9 cellular contexts compared by ENCODE assay signal in the genomic region with DNA sequence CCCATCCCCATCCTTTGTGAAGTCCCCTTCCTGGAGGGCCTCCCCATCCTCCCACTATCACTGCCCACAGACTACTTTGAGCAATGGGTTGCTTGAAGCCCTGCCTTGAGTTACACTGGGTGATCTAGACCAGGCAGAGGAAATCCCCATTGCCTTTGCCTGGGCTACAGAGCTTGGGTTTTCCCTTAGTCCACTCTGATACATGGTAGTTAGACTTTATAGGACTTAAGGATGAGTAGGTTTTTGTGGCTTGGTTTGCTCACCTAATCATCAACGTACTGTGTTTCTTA. TPM values are rescaled to one million over a fixed set of nuclear protein-coding genes. Genes with fewer than 3 reads are reported as not detected.
DNase-seq lines count a peak whose midpoint lies in the region; ATAC-seq and TF ChIP-seq lines count a peak whose summit lies in the region.
"Had no signal": no experiment of that assay in that cellular context is flagged by ENCODE, and none has a peak within 500 bp of the region (broad histone marks: within the 10 kb centered on the region; RNA-seq: fewer than 3 reads in every experiment).

No MANE protein-coding gene starts in this region.

- H3K27me3 ChIP-seq in smooth muscle cell (ENCODE audit: low read depth) = no peaks in the 10 kb centered on the region

- H3K36me3 ChIP-seq in smooth muscle cell (ENCODE audit: low read depth) = no peaks in the 10 kb centered on the region

- WGBS in smooth muscle cell (ENCODE audit: low lambda C conversion rate) = 62% methylated on average over 1 of the region's 1 CpG

- H3K4me1 ChIP-seq in smooth muscle cell (ENCODE audit: low read depth) = peaks cover 7% of the 10 kb centered on the region

- H3K9ac ChIP-seq in smooth muscle cell (ENCODE audit: low read depth) = no peak overlapping the region

- H3F3A ChIP-seq in smooth muscle cell (ENCODE audit: low read depth) = no peaks in the 10 kb centered on the region

- TF ChIP-seq CTCF in smooth muscle cell (IDR thresholded peaks at IDR 0.05; ENCODE audit: borderline replicate concordance, insufficient read depth, poor library complexity, severe bottlenecking) = no peak

- H2AFZ ChIP-seq in smooth muscle cell (ENCODE audit: low read depth) = no peak overlapping the region

- H3K79me2 ChIP-seq in smooth muscle cell (ENCODE audit: low read depth) = no peaks in the 10 kb centered on the region

- H3K9me3 ChIP-seq in smooth muscle cell (replicated peaks; ENCODE audit: low read depth) = no peaks in the 10 kb centered on the region

- no peak overlapping the region for H3K27ac ChIP-seq in smooth muscle cell (ENCODE audit: low read depth)

- peak in 2 of 3 experiments; percentile 32 to 57 for DNase-seq in activated CD8-positive, alpha-beta memory T cell treated with anti-CD3 and anti-CD28 coated beads for 48 hours (ENCODE audit: low read depth in 2 of 3, low spot score in 2 of 3)
- DNase-seq in stimulated activated CD4-positive, alpha-beta T cell treated with anti-CD3 and anti-CD28 coated beads, Interleukin-4, amount 100 ng/mL, for 24 hours = peak; percentile 59
- DNase-seq in NCI-H146 (lab: John Stamatoyannopoulos, UW) (no peak), NCI-H187 (lab: John Stamatoyannopoulos, UW) (no peak), smooth muscle cell (lab: John Stamatoyannopoulos, UW; ENCODE audit: unreplicated experiment) (no peak)
- DNase-seq: IMR-90 had no signal

- no peaks in the 10 kb centered on the region for H4K20me1 ChIP-seq in smooth muscle cell (ENCODE audit: low read depth)

- ATAC-seq in GM19025 (IDR thresholded peaks at IDR 0.05; ENCODE audit: low read depth, unreplicated experiment) (peak; percentile 58), HG03045 (IDR thresholded peaks at IDR 0.05; ENCODE audit: unreplicated experiment) (peak; percentile 65), HG03139 (IDR thresholded peaks at IDR 0.05; ENCODE audit: unreplicated experiment) (no peak)

- H3K4me3 ChIP-seq in smooth muscle cell = no peak overlapping the region

- no peak overlapping the region for H3K4me2 ChIP-seq in smooth muscle cell

RNA-seq across cellular contexts. Expression of a gene that starts 56.6 kb away (rescaled TPM):
- 6.7 and 12.9 TPM in 2 replicates for total RNA-seq in smooth muscle cell
- 2.6 and 4.3 TPM in 2 replicates for polyA plus RNA-seq in smooth muscle cell

Comparison
In these comparisons a context has a peak if more than half of its experiments do, and no peak if none do; other contexts are left out.
1. DNase-seq: peak in activated CD8-positive, alpha-beta memory T cell treated with anti-CD3 and anti-CD28 coated beads for 48 hours (2 of 3) and stimulated activated CD4-positive, alpha-beta T cell treated with anti-CD3 and anti-CD28 coated beads, Interleukin-4, amount 100 ng/mL, for 24 hours (single experiment); none in NCI-H146 (single experiment), NCI-H187 (0 of 2) and smooth muscle cell (single experiment).